8 cellular contexts compared by ENCODE assay signal in genomic region chr1:23810818-23811420, GRCh38. TPM values are rescaled to one million over a fixed set of nuclear protein-coding genes. Genes with fewer than 3 reads are reported as not detected.
DNase-seq lines count a peak whose midpoint lies in the region; ATAC-seq and TF ChIP-seq lines count a peak whose summit lies in the region.

No MANE protein-coding gene starts in this region.

- H3K79me2 ChIP-seq in GM23338 (replicated peaks; ENCODE audit: insufficient read depth) (no peaks in the 10 kb centered on the region), OCI-LY3 (ENCODE audit: low read length) (no peaks in the 10 kb centered on the region)

- H3K9ac ChIP-seq in OCI-LY3 (ENCODE audit: low read length): no peak overlapping the region

- no peaks in the 10 kb centered on the region for H3K27me3 ChIP-seq in CD4-positive, CD25-positive, alpha-beta regulatory T cell (ENCODE audit: control insufficient read depth, insufficient read depth, low read length)
- no peaks in the 10 kb centered on the region for H3K27me3 ChIP-seq in GM23338 (ENCODE audit: insufficient read depth)
- H3K27me3 ChIP-seq in OCI-LY3 (ENCODE audit: low read depth, low read length): no peaks in the 10 kb centered on the region
- H3K27me3 ChIP-seq in left ventricle myocardium inferior (ENCODE audit: low read depth): no peaks in the 10 kb centered on the region
- H3K27me3 ChIP-seq in prostate gland (replicated peaks; ENCODE audit: insufficient read depth): no peaks in the 10 kb centered on the region

- H3K27me3 Mint-ChIP-seq in CD4-positive, CD25-positive, alpha-beta regulatory T cell: no peaks in the 10 kb centered on the region
- peaks cover 8% of the 10 kb centered on the region for H3K27me3 Mint-ChIP-seq in GM23338 (ENCODE audit: insufficient read depth, low read depth, poor library complexity)

- H3K36me3 Mint-ChIP-seq in CD4-positive, CD25-positive, alpha-beta regulatory T cell: peaks cover 37% of the 10 kb centered on the region
- no peaks in the 10 kb centered on the region for H3K36me3 Mint-ChIP-seq in GM23338 (ENCODE audit: low read depth)

- no peak overlapping the region for H3K4me3 ChIP-seq in CD4-positive, CD25-positive, alpha-beta regulatory T cell (ENCODE audit: low read depth, low read length)
- H3K4me3 ChIP-seq in GM23338 (no peak overlapping the region), OCI-LY3 (ENCODE audit: low read length) (no peak overlapping the region), left ventricle myocardium inferior (no peak overlapping the region), prostate gland (no peak overlapping the region)

- H3K9me3 Mint-ChIP-seq in CD4-positive, CD25-positive, alpha-beta regulatory T cell: no peaks in the 10 kb centered on the region
- no peaks in the 10 kb centered on the region; the same call in 2 of the 3 replicates for H3K9me3 Mint-ChIP-seq in GM23338

- TF ChIP-seq CTCF in GM23338 (conservative IDR thresholded peaks at IDR 0.05; ENCODE audit: low read depth in 2 of 2) (peak; percentile 85 to 95), OCI-LY3 (IDR thresholded peaks at IDR 0.05; ENCODE audit: low read depth, low read length) (peak; percentile 76), left ventricle myocardium inferior (IDR thresholded peaks at IDR 0.05; ENCODE audit: borderline replicate concordance) (peak; percentile 62), prostate gland (IDR thresholded peaks at IDR 0.05) (peak in 2 of 4 experiments; percentile 29 to 56)

- peak; percentile 39 to 51 for ATAC-seq in CD4-positive, CD25-positive, alpha-beta regulatory T cell (ENCODE audit: low read depth in 2 of 2)
- ATAC-seq in GM23338 (peak; percentile 93), HG03095 (IDR thresholded peaks at IDR 0.05; ENCODE audit: unreplicated experiment) (no peak)

- peaks cover 8 to 15% (median 13%) of the 10 kb centered on the region in 4 donors for H3K4me1 Mint-ChIP-seq in CD4-positive, CD25-positive, alpha-beta regulatory T cell
- H3K4me1 Mint-ChIP-seq in GM23338: peaks cover 11% of the 10 kb centered on the region; the same call in 2 of the 3 replicates

- peak overlapping the region in 1 of 4 donors; percentile 3 for H3K4me3 Mint-ChIP-seq in CD4-positive, CD25-positive, alpha-beta regulatory T cell
- no peak overlapping the region for H3K4me3 Mint-ChIP-seq in GM23338

- peak; percentile 32 to 76 (median 51) for DNase-seq in CD4-positive, CD25-positive, alpha-beta regulatory T cell
- DNase-seq in GM23338 (ENCODE audit: low spot score): peak; percentile 86
- peak; percentile 60 for DNase-seq in activated naive CD4-positive, alpha-beta T cell treated with Interleukin-2 at 50 U/mL for 16 hours
- no peak for DNase-seq in left ventricle myocardium inferior
- peak; percentile 38 for DNase-seq in stimulated activated CD4-positive, alpha-beta T cell treated with anti-CD3 and anti-CD28 coated beads, Interleukin-12 subunit alpha, Interleukin-12 subunit beta, amount 100 ng/mL, for 4 hours
- DNase-seq in prostate gland (ENCODE audit: low spot score): no peak

- H3K36me3 ChIP-seq in CD4-positive, CD25-positive, alpha-beta regulatory T cell (ENCODE audit: control insufficient read depth, insufficient read depth, low read length): peaks cover 25% of the 10 kb centered on the region
- H3K36me3 ChIP-seq in GM23338 (ENCODE audit: insufficient read depth): no peaks in the 10 kb centered on the region
- H3K36me3 ChIP-seq in OCI-LY3 (replicated peaks; ENCODE audit: low read depth, low read length): peaks cover 6% of the 10 kb centered on the region
- peaks cover 68% of the 10 kb centered on the region for H3K36me3 ChIP-seq in left ventricle myocardium inferior
- no peaks in the 10 kb centered on the region for H3K36me3 ChIP-seq in prostate gland

- H2AFZ ChIP-seq in GM23338: peak overlapping the region; percentile 60; the same call in 1 of the 2 replicates
- H2AFZ ChIP-seq in OCI-LY3 (ENCODE audit: low read depth, low read length): no peak overlapping the region

- no peaks in the 10 kb centered on the region for H3K9me2 ChIP-seq in GM23338 (ENCODE audit: insufficient read depth)

- WGBS in prostate gland: 52% methylated on average over 3 of the region's 3 CpGs

- H3K27ac Mint-ChIP-seq in CD4-positive, CD25-positive, alpha-beta regulatory T cell: peak overlapping the region; percentile 58 to 79 (median 72)
- H3K27ac Mint-ChIP-seq in GM23338: no peak overlapping the region

- H3K4me2 ChIP-seq in GM23338: no peak overlapping the region
- peak overlapping the region; percentile 25 for H3K4me2 ChIP-seq in OCI-LY3 (ENCODE audit: low read length)

- no peak overlapping the region for H3K27ac ChIP-seq in CD4-positive, CD25-positive, alpha-beta regulatory T cell (ENCODE audit: insufficient read depth, low read length, poor library complexity, severe bottlenecking)
- H3K27ac ChIP-seq in GM23338 (ENCODE audit: low read depth): no peak overlapping the region
- peak overlapping the region; percentile 81 for H3K27ac ChIP-seq in OCI-LY3 (ENCODE audit: low read length)
- no peak overlapping the region for H3K27ac ChIP-seq in left ventricle myocardium inferior (replicated peaks)
- H3K27ac ChIP-seq in prostate gland: no peak overlapping the region

- H3F3A ChIP-seq in GM23338 (replicated peaks; ENCODE audit: low read depth): 0 out of 2 replicates have a peak, but pooled peaks cover 3% of the 10 kb centered on the region

- H4K20me1 ChIP-seq in GM23338 (replicated peaks; ENCODE audit: insufficient read depth) (no peaks in the 10 kb centered on the region), OCI-LY3 (ENCODE audit: insufficient read depth, low read length) (no peaks in the 10 kb centered on the region)

- H3K4me1 ChIP-seq in CD4-positive, CD25-positive, alpha-beta regulatory T cell (ENCODE audit: control insufficient read depth, insufficient read depth, low read length, poor library complexity, severe bottlenecking): peaks cover 6% of the 10 kb centered on the region
- H3K4me1 ChIP-seq in GM23338 (ENCODE audit: insufficient read depth) (no peaks in the 10 kb centered on the region), OCI-LY3 (ENCODE audit: low read length) (peaks cover 38% of the 10 kb centered on the region), left ventricle myocardium inferior (peaks cover 18% of the 10 kb centered on the region), prostate gland (replicated peaks) (no peaks in the 10 kb centered on the region)

- H3K9me3 ChIP-seq in CD4-positive, CD25-positive, alpha-beta regulatory T cell (ENCODE audit: control insufficient read depth in 2 of 2, low read length in 2 of 2): no peaks in the 10 kb centered on the region
- H3K9me3 ChIP-seq in OCI-LY3 (ENCODE audit: insufficient read depth, low read length) (no peaks in the 10 kb centered on the region), left ventricle myocardium inferior (replicated peaks) (no peaks in the 10 kb centered on the region), prostate gland (no peaks in the 10 kb centered on the region)

- intact Hi-C loops in left ventricle myocardium inferior (cut with micrococcal nuclease): no loop called here
- intact Hi-C loops in prostate gland (cut with DNase I): no loop called here

- no peak for TF ChIP-seq POLR2A in prostate gland (IDR thresholded peaks at IDR 0.05)

TF ChIP-seq in GM23338, 12 proteins besides CTCF, POLR2A, EP300 and RAD21 (continues in another document):
- TF ChIP-seq ZNF114 (CRISPR knock-in tag; IDR thresholded peaks at IDR 0.05) (no peak), EZH2 (IDR thresholded peaks at IDR 0.05; ENCODE audit: low read depth, unreplicated experiment) (no peak), POLR2AphosphoS5 (IDR thresholded peaks at IDR 0.05; ENCODE audit: low read depth) (no peak), STAT1 (IDR thresholded peaks at IDR 0.05; ENCODE audit: unreplicated experiment) (no peak), ZNF331 (CRISPR knock-in tag; IDR thresholded peaks at IDR 0.05; ENCODE audit: low read depth) (no peak), NANOG (IDR thresholded peaks at IDR 0.05; ENCODE audit: borderline replicate concordance) (no peak), JUNB (IDR thresholded peaks at IDR 0.05; ENCODE audit: unreplicated experiment) (no peak)

RNA-seq across cellular contexts. Expression of gene GALE, which starts 10.4 kb away (rescaled TPM):
- total RNA-seq in CD4-positive, CD25-positive, alpha-beta regulatory T cell: 7.0 TPM
- 10 to 100 TPM in 1 of 4 donors, 1 to 10 TPM in 3; 8.0 to 10.3 (median 9.8) TPM for polyA plus RNA-seq in CD4-positive, CD25-positive, alpha-beta regulatory T cell
- total RNA-seq in GM23338 (2014; rRNA removed; shearing (Covaris generic)): 31.7 and 34.6 TPM in 2 replicates
- polyA plus RNA-seq in GM23338 (2016; fragmentation: Nextera tagmentation; extraction: Ambion mirVana): 28.1 and 30.1 TPM in 2 replicates
- 6.3 TPM for total RNA-seq in left ventricle myocardium inferior
- 10 to 100 TPM; 26.3 to 27.3 TPM for total RNA-seq in prostate gland

RNA-seq across cellular contexts. Expression of gene HMGCL, which starts 14.3 kb away (rescaled TPM):
- total RNA-seq in CD4-positive, CD25-positive, alpha-beta regulatory T cell: 15.7 TPM
- 10 to 100 TPM; 36.3 to 40.5 (median 37.4) TPM for polyA plus RNA-seq in CD4-positive, CD25-positive, alpha-beta regulatory T cell
- 13.7 and 16.9 TPM in 2 replicates for total RNA-seq in GM23338 (2014; rRNA removed; shearing (Covaris generic))
- 9.1 and 11.6 TPM in 2 replicates for polyA plus RNA-seq in GM23338 (2016; fragmentation: Nextera tagmentation; extraction: Ambion mirVana)
- 31.9 TPM for total RNA-seq in left ventricle myocardium inferior
- 10 to 100 TPM; 51.1 to 58.7 TPM for total RNA-seq in prostate gland

RNA-seq across cellular contexts. Expression of gene LYPLA2, which starts 20.0 kb away (rescaled TPM):
- 50.4 TPM for total RNA-seq in CD4-positive, CD25-positive, alpha-beta regulatory T cell
- 100 to 1,000 TPM in 2 of 4 donors, 10 to 100 TPM in 2; 84.4 to 111 (median 100) TPM for polyA plus RNA-seq in CD4-positive, CD25-positive, alpha-beta regulatory T cell
- total RNA-seq in GM23338 (2014; rRNA removed; shearing (Covaris generic)): 180 and 204 TPM in 2 replicates
- 100 and 102 TPM in 2 replicates for polyA plus RNA-seq in GM23338 (2016; fragmentation: Nextera tagmentation; extraction: Ambion mirVana)
- total RNA-seq in left ventricle myocardium inferior: 26.2 TPM
- total RNA-seq in prostate gland: 10 to 100 TPM; 53.6 to 57.7 TPM

RNA-seq across cellular contexts. Expression of gene PITHD1, which starts 32.7 kb away (rescaled TPM):
- total RNA-seq in CD4-positive, CD25-positive, alpha-beta regulatory T cell: 85.8 TPM
- polyA plus RNA-seq in CD4-positive, CD25-positive, alpha-beta regulatory T cell: 10 to 100 TPM; 72.6 to 98.9 (median 78.1) TPM
- 90.7 and 99.0 TPM in 2 replicates for total RNA-seq in GM23338 (2014; rRNA removed; shearing (Covaris generic))
- polyA plus RNA-seq in GM23338 (2016; fragmentation: Nextera tagmentation; extraction: Ambion mirVana): 52.2 and 52.9 TPM in 2 replicates
- 40.3 TPM for total RNA-seq in left ventricle myocardium inferior
- 10 to 100 TPM; 85.7 to 86.7 TPM for total RNA-seq in prostate gland

RNA-seq across cellular contexts. Expression of gene FUCA1, which starts 57.2 kb away (rescaled TPM):
- 5.3 TPM for total RNA-seq in CD4-positive, CD25-positive, alpha-beta regulatory T cell
- 10 to 100 TPM; 10.3 to 22.6 (median 17.0) TPM for polyA plus RNA-seq in CD4-positive, CD25-positive, alpha-beta regulatory T cell
- 8.5 and 10.2 TPM in 2 replicates for total RNA-seq in GM23338 (2014; rRNA removed; shearing (Covaris generic))
- polyA plus RNA-seq in GM23338 (2016; fragmentation: Nextera tagmentation; extraction: Ambion mirVana): 3.5 and 4.4 TPM in 2 replicates
- total RNA-seq in left ventricle myocardium inferior (11.4 TPM), prostate gland (100 to 1,000 TPM in 1 of 2 donors, 10 to 100 TPM in 1; 51.4 to 111 TPM)

Comparison
In these comparisons a context has a peak if more than half of its experiments do, and no peak if none do; other contexts are left out.
1. DNase-seq: peak in CD4-positive, CD25-positive, alpha-beta regulatory T cell (3 of 3), GM23338 (single experiment), activated naive CD4-positive, alpha-beta T cell treated with Interleukin-2 at 50 U/mL for 16 hours (single experiment) and stimulated activated CD4-positive, alpha-beta T cell treated with anti-CD3 and anti-CD28 coated beads, Interleukin-12 subunit alpha, Interleukin-12 subunit beta, amount 100 ng/mL, for 4 hours (single experiment); none in left ventricle myocardium inferior (single experiment) and prostate gland (single experiment).